In the genomic region with DNA sequence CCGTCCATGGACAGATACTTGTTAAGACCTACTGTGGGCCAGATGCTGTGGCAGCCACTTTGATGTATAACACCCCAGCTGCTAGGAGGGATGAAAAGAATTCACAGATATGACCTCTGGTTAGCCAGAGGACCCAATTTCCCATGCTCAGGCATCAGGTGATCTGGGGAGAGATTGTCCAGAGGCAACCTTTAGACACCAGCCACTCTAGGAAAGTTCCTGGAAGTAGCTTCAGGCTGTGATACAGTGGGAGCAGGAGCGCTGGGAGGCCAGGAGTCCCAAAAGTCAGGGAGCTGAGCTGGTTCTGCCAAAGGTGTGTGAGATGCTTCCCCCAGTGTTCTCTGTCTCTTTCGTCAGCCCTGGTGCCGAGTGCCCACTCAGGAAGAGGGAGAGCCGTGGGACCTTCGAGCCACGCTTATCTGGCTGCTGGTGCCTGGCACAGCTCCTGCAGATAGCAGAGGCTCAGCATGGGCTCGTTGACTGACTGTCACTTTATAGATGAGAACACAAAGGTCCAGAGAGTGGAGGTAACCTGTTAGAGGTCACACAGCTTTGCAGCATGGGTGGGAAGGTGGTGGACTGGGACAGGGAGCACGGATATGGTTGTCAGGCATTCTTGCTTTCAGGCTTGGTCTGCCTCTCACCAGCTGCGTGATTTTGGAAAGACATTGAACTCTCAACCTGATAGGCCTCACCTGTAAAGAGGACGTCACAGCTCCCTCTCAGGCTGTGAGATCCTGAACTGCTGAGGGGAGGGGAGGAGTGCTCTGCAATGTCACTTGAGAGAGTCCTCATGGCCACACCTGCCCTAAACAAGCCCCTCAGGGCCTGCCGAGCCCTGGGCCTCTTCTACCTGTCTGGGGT, we compare ENCODE assay signal across 1 cellular context.
TF ChIP-seq lines count a peak whose summit lies in the region.

No MANE protein-coding gene starts in this region.

TF ChIP-seq in GM23338, 12 proteins besides CTCF, POLR2A, EP300 and RAD21 (continued from another document):
- TF ChIP-seq ZNF462 (CRISPR knock-in tag; IDR thresholded peaks at IDR 0.05) = no peak
- TF ChIP-seq, protein P1, sequence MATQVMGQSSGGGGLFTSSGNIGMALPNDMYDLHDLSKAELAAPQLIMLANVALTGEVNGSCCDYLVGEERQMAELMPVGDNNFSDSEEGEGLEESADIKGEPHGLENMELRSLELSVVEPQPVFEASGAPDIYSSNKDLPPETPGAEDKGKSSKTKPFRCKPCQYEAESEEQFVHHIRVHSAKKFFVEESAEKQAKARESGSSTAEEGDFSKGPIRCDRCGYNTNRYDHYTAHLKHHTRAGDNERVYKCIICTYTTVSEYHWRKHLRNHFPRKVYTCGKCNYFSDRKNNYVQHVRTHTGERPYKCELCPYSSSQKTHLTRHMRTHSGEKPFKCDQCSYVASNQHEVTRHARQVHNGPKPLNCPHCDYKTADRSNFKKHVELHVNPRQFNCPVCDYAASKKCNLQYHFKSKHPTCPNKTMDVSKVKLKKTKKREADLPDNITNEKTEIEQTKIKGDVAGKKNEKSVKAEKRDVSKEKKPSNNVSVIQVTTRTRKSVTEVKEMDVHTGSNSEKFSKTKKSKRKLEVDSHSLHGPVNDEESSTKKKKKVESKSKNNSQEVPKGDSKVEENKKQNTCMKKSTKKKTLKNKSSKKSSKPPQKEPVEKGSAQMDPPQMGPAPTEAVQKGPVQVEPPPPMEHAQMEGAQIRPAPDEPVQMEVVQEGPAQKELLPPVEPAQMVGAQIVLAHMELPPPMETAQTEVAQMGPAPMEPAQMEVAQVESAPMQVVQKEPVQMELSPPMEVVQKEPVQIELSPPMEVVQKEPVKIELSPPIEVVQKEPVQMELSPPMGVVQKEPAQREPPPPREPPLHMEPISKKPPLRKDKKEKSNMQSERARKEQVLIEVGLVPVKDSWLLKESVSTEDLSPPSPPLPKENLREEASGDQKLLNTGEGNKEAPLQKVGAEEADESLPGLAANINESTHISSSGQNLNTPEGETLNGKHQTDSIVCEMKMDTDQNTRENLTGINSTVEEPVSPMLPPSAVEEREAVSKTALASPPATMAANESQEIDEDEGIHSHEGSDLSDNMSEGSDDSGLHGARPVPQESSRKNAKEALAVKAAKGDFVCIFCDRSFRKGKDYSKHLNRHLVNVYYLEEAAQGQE (IDR thresholded peaks at IDR 0.05; ENCODE audit: unreplicated experiment) = no peak
